9 cellular contexts compared by ENCODE assay signal in genomic region chr1:155253797-155254196, GRCh38. TPM values are rescaled to one million over a fixed set of nuclear protein-coding genes. Genes with fewer than 3 reads are reported as not detected.
DNase-seq lines count a peak whose midpoint lies in the region; ATAC-seq, FAIRE-seq and TF ChIP-seq lines count a peak whose summit lies in the region.
"Had no signal": no experiment of that assay in that cellular context is flagged by ENCODE, and none has a peak within 500 bp of the region (broad histone marks: within the 10 kb centered on the region; RNA-seq: fewer than 3 reads in every experiment).

No MANE protein-coding gene starts in this region.

- intact Hi-C loops in heart right ventricle (cut with DNase I), result loop anchor here in 7 of 10 donors (2.0 to 10.0 kb wide), 5 partner anchors 69 to 341 kb away; partner anchors contain the start of gene RUSC1 (in 5 of the 7)
- intact Hi-C loops in Right ventricle myocardium superior (cut with DNase I), result loop anchor here (5.0 kb wide), 2 partner anchors 69 to 339 kb away; partner anchors contain the start of gene RUSC1

- peaks cover 10% of the 10 kb centered on the region for H3K36me3 Mint-ChIP-seq in astrocyte (ENCODE audit: low read depth, unreplicated experiment)

- peak overlapping the region; percentile 82 for H3K9ac ChIP-seq in astrocyte (ENCODE audit: low read length)

- FAIRE-seq in astrocyte (lab: Jason Lieb, UNC), result no peak

- H3K27me3 ChIP-seq in heart right ventricle (no peaks in the 10 kb centered on the region), astrocyte (ENCODE audit: insufficient read depth, low read length) (no peaks in the 10 kb centered on the region), upper lobe of left lung (no peaks in the 10 kb centered on the region)

- peaks cover 12 to 44% (median 35%) of the 10 kb centered on the region in 9 donors for H3K4me1 ChIP-seq in heart right ventricle
- H3K4me1 ChIP-seq in astrocyte (ENCODE audit: insufficient read depth, low read length), result peaks cover 28% of the 10 kb centered on the region
- peaks cover 29 to 39% (median 33%) of the 10 kb centered on the region in 4 donors for H3K4me1 ChIP-seq in upper lobe of left lung

- peaks cover 0 to 32% (median 11%) of the 10 kb centered on the region in 9 donors for H3K36me3 ChIP-seq in heart right ventricle
- peaks cover 5% of the 10 kb centered on the region for H3K36me3 ChIP-seq in astrocyte (ENCODE audit: insufficient read depth, low read length)
- peaks cover 0 to 22% (median 6%) of the 10 kb centered on the region in 4 donors for H3K36me3 ChIP-seq in upper lobe of left lung

- H3K27ac ChIP-seq in heart right ventricle, result peak overlapping the region in 7 of 10 donors; percentile 22 to 100 (median 97)
- no peak overlapping the region for H3K27ac ChIP-seq in astrocyte (ENCODE audit: low read depth, low read length)
- H3K27ac ChIP-seq in upper lobe of left lung, result peak overlapping the region in 3 of 4 donors; percentile 95 to 97 (median 96)

- peak overlapping the region; percentile 77 for H3K27ac Mint-ChIP-seq in astrocyte (ENCODE audit: unreplicated experiment)

- H3K4me3 ChIP-seq in heart right ventricle (peak overlapping the region in 7 of 10 donors; percentile 78 to 99 (median 93)), astrocyte (ENCODE audit: insufficient read depth, low read depth, low read length) (peak overlapping the region; percentile 79), upper lobe of left lung (peak overlapping the region in 2 of 4 donors; percentile 61 to 78)

- H3K79me2 ChIP-seq in astrocyte (ENCODE audit: insufficient read depth, low read length), result peaks cover 17% of the 10 kb centered on the region

- no peaks in the 10 kb centered on the region for H3K27me3 Mint-ChIP-seq in astrocyte (ENCODE audit: low read depth, unreplicated experiment)

- peak overlapping the region; percentile 97 for H3K4me2 ChIP-seq in astrocyte (ENCODE audit: low read length)

- peaks cover 21% of the 10 kb centered on the region for H3K4me1 Mint-ChIP-seq in astrocyte (ENCODE audit: low read depth, unreplicated experiment)

- 67 to 75% methylated on average over 5 of the region's 5 CpGs for WGBS in heart right ventricle, 2 donors
- whole genome bisulfite sequencing in upper lobe of left lung, 2 donors, result 62 to 66% methylated on average over 5 of the region's 5 CpGs

- no peak for ATAC-seq in heart right ventricle
- ATAC-seq in Right ventricle myocardium superior (ENCODE audit: poor library complexity), result no peak
- no peak for ATAC-seq in upper lobe of left lung (ENCODE audit: low FRiP score in 2 of 2)
- no peak for ATAC-seq in HG02870 (IDR thresholded peaks at IDR 0.05; ENCODE audit: unreplicated experiment)
- ATAC-seq in GM18909 (IDR thresholded peaks at IDR 0.05; ENCODE audit: poor library complexity, unreplicated experiment), result no peak

- no peaks in the 10 kb centered on the region for H3K9me3 Mint-ChIP-seq in astrocyte (ENCODE audit: unreplicated experiment)

- no peak for TF ChIP-seq CTCF in heart right ventricle (IDR thresholded peaks at IDR 0.05)
- TF ChIP-seq CTCF in astrocyte (IDR thresholded peaks at IDR 0.05; ENCODE audit: insufficient read depth, low read depth, low read length), result no peak
- no peak for TF ChIP-seq CTCF in upper lobe of left lung (IDR thresholded peaks at IDR 0.05)

- H3K4me3 Mint-ChIP-seq in astrocyte (ENCODE audit: unreplicated experiment), result peak overlapping the region; percentile 80

- no peak overlapping the region for H2AFZ ChIP-seq in astrocyte (ENCODE audit: low read depth, low read length)

- no peak for TF ChIP-seq EP300 in upper lobe of left lung (IDR thresholded peaks at IDR 0.05)

- no peaks in the 10 kb centered on the region for H3K9me3 ChIP-seq in heart right ventricle
- no peaks in the 10 kb centered on the region for H3K9me3 ChIP-seq in astrocyte (ENCODE audit: insufficient read depth, low read depth, low read length)
- H3K9me3 ChIP-seq in upper lobe of left lung, result no peaks in the 10 kb centered on the region

- no peak for TF ChIP-seq POLR2A in upper lobe of left lung (IDR thresholded peaks at IDR 0.05)

- no peak for DNase-seq in heart right ventricle
- DNase-seq in Right ventricle myocardium superior, result no peak
- DNase-seq in astrocyte (ENCODE audit: low read depth), result no peak
- peak; percentile 44 for DNase-seq in kidney tubule cell (ENCODE audit: low spot score)
- DNase-seq in upper lobe of left lung, result no peak
- DNase-seq in NOMO-1 treated with DMSO at 0.1 percent for 48 hours (lab: John Stamatoyannopoulos, UW; ENCODE audit: unreplicated experiment), result no peak
- DNase-seq: NCI-H774 had no signal

- no peaks in the 10 kb centered on the region for H4K20me1 ChIP-seq in astrocyte (ENCODE audit: insufficient read depth, low read length)

RNA-seq across cellular contexts. Expression of gene ENTREP3, which starts 1.5 kb away (rescaled TPM):
- 10 to 100 TPM in 7 of 10 donors, 1 to 10 TPM in 3; 8.6 to 21.0 (median 11.3) TPM for total RNA-seq in heart right ventricle
- polyA plus RNA-seq in heart right ventricle, result 10 to 100 TPM in 1 of 2 donors, 1 to 10 TPM in 1; 7.1 to 13.7 TPM
- total RNA-seq in Right ventricle myocardium superior, result 13.8 TPM
- total RNA-seq in astrocyte, result 51.1 and 51.7 TPM in 2 replicates
- total RNA-seq in upper lobe of left lung, result 10 to 100 TPM in 5 of 6 donors, 1 to 10 TPM in 1; 9.3 to 30.3 (median 20.6) TPM

RNA-seq across cellular contexts. Expression of gene SCAMP3, which starts 8.4 kb away (rescaled TPM):
- total RNA-seq in heart right ventricle, result 10 to 100 TPM; 54.1 to 73.1 (median 60.1) TPM
- polyA plus RNA-seq in heart right ventricle, result 100 to 1,000 TPM in 1 of 2 donors, 10 to 100 TPM in 1; 47.9 to 109 TPM
- 56.8 TPM for total RNA-seq in Right ventricle myocardium superior
- 68.9 and 70.3 TPM in 2 replicates for total RNA-seq in astrocyte
- 10 to 100 TPM; 61.5 to 96.1 (median 70.4) TPM for total RNA-seq in upper lobe of left lung

RNA-seq across cellular contexts. Expression of gene CLK2, which starts 19.5 kb away (rescaled TPM):
- 10 to 100 TPM; 12.5 to 21.9 (median 18.0) TPM for total RNA-seq in heart right ventricle
- 10 to 100 TPM; 17.4 to 47.1 TPM for polyA plus RNA-seq in heart right ventricle
- 18.5 TPM for total RNA-seq in Right ventricle myocardium superior
- 31.7 and 36.1 TPM in 2 replicates for total RNA-seq in astrocyte
- total RNA-seq in upper lobe of left lung, result 10 to 100 TPM; 32.7 to 92.2 (median 48.1) TPM

RNA-seq across cellular contexts. Expression of gene HCN3, which starts 23.5 kb away (rescaled TPM):
- total RNA-seq in heart right ventricle (1 to 10 TPM in 5 of 10 donors, under 1 TPM in 5; 0.68 to 1.7 (median 1.0) TPM), Right ventricle myocardium superior (1.4 TPM), astrocyte (3.4 and 3.6 TPM in 2 replicates), upper lobe of left lung (1 to 10 TPM; 1.1 to 6.3 (median 2.6) TPM)
- 1 to 10 TPM in 1 of 2 donors, under 1 TPM in 1; 0.81 to 3.2 TPM for polyA plus RNA-seq in heart right ventricle

RNA-seq across cellular contexts. Expression of gene MTX1, which starts 45.3 kb away (rescaled TPM):
- total RNA-seq in heart right ventricle, result 10 to 100 TPM; 13.1 to 25.8 (median 17.1) TPM
- 10 to 100 TPM; 33.9 to 49.7 TPM for polyA plus RNA-seq in heart right ventricle
- total RNA-seq in Right ventricle myocardium superior, result 16.4 TPM
- 39.8 and 41.8 TPM in 2 replicates for total RNA-seq in astrocyte
- 10 to 100 TPM; 23.0 to 68.4 (median 37.4) TPM for total RNA-seq in upper lobe of left lung
